ENCODE assay signal across 14 cellular contexts in genomic region chr18:5891361-5892215, GRCh38. TPM values are rescaled to one million over a fixed set of nuclear protein-coding genes. Genes with fewer than 3 reads are reported as not detected.
DNase-seq lines count a peak whose midpoint lies in the region; ATAC-seq and TF ChIP-seq lines count a peak whose summit lies in the region.
"Had no signal": no experiment of that assay in that cellular context is flagged by ENCODE, and none has a peak within 500 bp of the region (broad histone marks: within the 10 kb centered on the region; RNA-seq: fewer than 3 reads in every experiment).

No MANE protein-coding gene starts in this region.

- peaks cover 16% of the 10 kb centered on the region; the same call in 1 of the 2 replicates for H3K4me1 ChIP-seq in iPS-20b (ENCODE audit: insufficient read depth, low read length)
- peaks cover 0 to 32% (median 30%) of the 10 kb centered on the region in 4 donors for H3K4me1 ChIP-seq in sigmoid colon

- H3K27me3 ChIP-seq in iPS-20b (ENCODE audit: insufficient read depth, low read length), result peaks cover 50% of the 10 kb centered on the region
- H3K27me3 ChIP-seq in sigmoid colon, result peaks cover 31 to 71% (median 41%) of the 10 kb centered on the region in 3 donors

- peaks cover 73% of the 10 kb centered on the region for H3K27me3 Mint-ChIP-seq in T-helper 2 cell treated with Interferon-gamma antibody and Interleukin-4, amounts not matched to agents 5 μg/mL and 100 μg/mL, for 36 hours (ENCODE audit: low read depth)
- peaks cover 49% of the 10 kb centered on the region for H3K27me3 Mint-ChIP-seq in activated B cell treated with CpG ODN at 0.5 μM for 24 hours

- POLR2A ChIA-PET in activated B cell treated with CpG ODN at 0.5 μM for 24 hours (lab: Charles Lee), result no interaction called here

- no peaks in the 10 kb centered on the region for H3K9me3 Mint-ChIP-seq in T-helper 2 cell treated with Interferon-gamma antibody and Interleukin-4, amounts not matched to agents 5 μg/mL and 100 μg/mL, for 36 hours
- no peaks in the 10 kb centered on the region for H3K9me3 Mint-ChIP-seq in activated B cell treated with CpG ODN at 0.5 μM for 24 hours
- H3K9me3 Mint-ChIP-seq: activated naive CD4-positive, alpha-beta T cell treated with anti-CD3 and anti-CD28 coated beads, Interleukin-2, amount 50 U/mL, for 72 hours had no signal

- H3K36me3 ChIP-seq in iPS-20b (ENCODE audit: insufficient read depth, low read depth, low read length), result no peaks in the 10 kb centered on the region
- H3K36me3 ChIP-seq in sigmoid colon, result no peaks in the 10 kb centered on the region

- intact Hi-C loops in activated B cell treated with CpG ODN at 0.5 μM for 24 hours (cut with micrococcal nuclease), result loop anchor here (10.0 kb wide), 1 partner anchor 113 kb away; no protein-coding TSS in a partner anchor
- intact Hi-C loops in sigmoid colon (cut with DNase I), result no loop called here

- H3K9ac ChIP-seq in iPS-20b (ENCODE audit: low read depth, low read length), result no peak overlapping the region

- WGBS in sigmoid colon, 2 donors, result 50 to 60% methylated on average over 60 of the region's 60 CpGs

- TF ChIP-seq EP300 in sigmoid colon (IDR thresholded peaks at IDR 0.05), result no peak

- no peak for TF ChIP-seq POLR2A in sigmoid colon (IDR thresholded peaks at IDR 0.05)

- no peak for ATAC-seq in activated B cell treated with CpG ODN at 0.5 μM for 24 hours (ENCODE audit: low read depth)

- H3K36me3 Mint-ChIP-seq in T-helper 2 cell treated with Interferon-gamma antibody and Interleukin-4, amounts not matched to agents 5 μg/mL and 100 μg/mL, for 36 hours (ENCODE audit: low read depth), result no peaks in the 10 kb centered on the region
- H3K36me3 Mint-ChIP-seq in activated B cell treated with CpG ODN at 0.5 μM for 24 hours (ENCODE audit: low read depth), result no peaks in the 10 kb centered on the region

- CTCF ChIA-PET in activated B cell treated with CpG ODN at 0.5 μM for 24 hours (lab: Charles Lee), result interaction anchor here (1.5 kb wide), 1 partner anchor 12 kb away, joined by 3 read pairs; no protein-coding TSS in a partner anchor

- H3K4me3 ChIP-seq in iPS-20b (ENCODE audit: low read length) (peak overlapping the region; percentile 67; the same call in 1 of the 2 replicates), sigmoid colon (peak overlapping the region in 3 of 4 donors; percentile 39 to 52 (median 50))

- no peak overlapping the region for H3K27ac Mint-ChIP-seq in T-helper 2 cell treated with Interferon-gamma antibody and Interleukin-4, amounts not matched to agents 5 μg/mL and 100 μg/mL, for 36 hours
- H3K27ac Mint-ChIP-seq in activated B cell treated with CpG ODN at 0.5 μM for 24 hours, result no peak overlapping the region
- H3K27ac Mint-ChIP-seq: activated naive CD4-positive, alpha-beta T cell treated with anti-CD3 and anti-CD28 coated beads, Interleukin-2, amount 50 U/mL, for 72 hours had no signal

- TF ChIP-seq CTCF in activated B cell treated with CpG ODN at 0.5 μM for 24 hours (IDR thresholded peaks at IDR 0.05) (no peak), sigmoid colon (IDR thresholded peaks at IDR 0.05) (no peak)

- no peaks in the 10 kb centered on the region for H3K9me3 ChIP-seq in iPS-20b (ENCODE audit: insufficient read depth, low read depth, low read length)
- H3K9me3 ChIP-seq in sigmoid colon, result no peaks in the 10 kb centered on the region
- H3K9me3 ChIP-seq: A549 had no signal

- no peak overlapping the region for H3K27ac ChIP-seq in iPS-20b (ENCODE audit: low read length)
- H3K27ac ChIP-seq in sigmoid colon, result no peak overlapping the region
- H3K27ac ChIP-seq: A549 had no signal

- H3K4me3 Mint-ChIP-seq in T-helper 2 cell treated with Interferon-gamma antibody and Interleukin-4, amounts not matched to agents 5 μg/mL and 100 μg/mL, for 36 hours, result peak overlapping the region; percentile 48
- peak overlapping the region; percentile 38 for H3K4me3 Mint-ChIP-seq in activated B cell treated with CpG ODN at 0.5 μM for 24 hours

- peaks cover 2% of the 10 kb centered on the region for H3K4me1 Mint-ChIP-seq in T-helper 2 cell treated with Interferon-gamma antibody and Interleukin-4, amounts not matched to agents 5 μg/mL and 100 μg/mL, for 36 hours (ENCODE audit: low read depth)
- peaks cover 21% of the 10 kb centered on the region for H3K4me1 Mint-ChIP-seq in activated B cell treated with CpG ODN at 0.5 μM for 24 hours

- no peak for DNase-seq in T-helper 2 cell treated with Interferon-gamma antibody and Interleukin-4, amounts not matched to agents 5 μg/mL and 100 μg/mL, for 36 hours (ENCODE audit: low spot score)
- no peak for DNase-seq in T-helper 2 cell
- DNase-seq in activated B cell treated with CpG ODN at 0.5 μM for 24 hours, result no peak
- no peak for DNase-seq in sigmoid colon
- DNase-seq in central memory CD4-positive, alpha-beta T cell, result no peak
- no peak for DNase-seq in COR-L47 (lab: John Stamatoyannopoulos, UW)
- DNase-seq in NCI-H1092 treated with DMSO at 0.1 percent for 48 hours (lab: John Stamatoyannopoulos, UW), result no peak
- DNase-seq: DND-41; effector CD8-positive, alpha-beta T cell; NCI-H1048; SHP77 treated with DMSO at 0.1 percent for 48 hours had no signal

RNA-seq across cellular contexts. Expression of gene TMEM200C, which starts 3.7 kb away (rescaled TPM):
- not detected in 2 replicates for total RNA-seq in activated B cell treated with CpG ODN at 0.5 μM for 24 hours
- under 1 TPM; under 0.01 to 0.95 (median 0.61) TPM for total RNA-seq in sigmoid colon
- polyA plus RNA-seq in sigmoid colon, result under 1 TPM in 1 of 3 donors, not detected in 2; 0.58 TPM
- total RNA-seq: activated naive CD4-positive, alpha-beta T cell treated with anti-CD3 and anti-CD28 coated beads, Interleukin-2, amount 50 U/mL, for 72 hours had no signal
- polyA plus RNA-seq: A549 had no signal
